1 cellular context compared by ENCODE assay signal in the genomic region with DNA sequence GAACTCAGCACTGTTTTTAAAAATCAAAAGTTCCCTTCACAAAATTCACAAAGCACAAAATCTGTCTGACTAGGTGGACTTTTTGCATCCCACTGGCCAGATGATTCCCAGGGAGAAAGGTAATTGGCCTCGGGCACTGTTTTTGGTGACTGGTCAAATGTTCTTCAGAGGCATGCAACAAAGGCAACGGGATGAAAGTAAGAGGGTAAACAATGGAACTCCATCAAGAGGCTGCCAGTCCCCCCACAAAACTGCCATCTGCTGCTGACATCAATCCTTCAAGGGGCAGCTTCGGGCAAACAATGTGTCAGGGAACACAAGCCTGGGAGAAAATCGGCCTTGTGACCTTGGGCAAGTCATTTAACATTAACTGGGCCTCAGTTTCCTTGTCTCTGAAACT.
TF ChIP-seq lines count a peak whose summit lies in the region.

No MANE protein-coding gene starts in this region.

TF ChIP-seq in GM23338, 12 proteins besides CTCF, POLR2A, EP300 and RAD21 (continued from another document):
- TF ChIP-seq, protein P1, sequence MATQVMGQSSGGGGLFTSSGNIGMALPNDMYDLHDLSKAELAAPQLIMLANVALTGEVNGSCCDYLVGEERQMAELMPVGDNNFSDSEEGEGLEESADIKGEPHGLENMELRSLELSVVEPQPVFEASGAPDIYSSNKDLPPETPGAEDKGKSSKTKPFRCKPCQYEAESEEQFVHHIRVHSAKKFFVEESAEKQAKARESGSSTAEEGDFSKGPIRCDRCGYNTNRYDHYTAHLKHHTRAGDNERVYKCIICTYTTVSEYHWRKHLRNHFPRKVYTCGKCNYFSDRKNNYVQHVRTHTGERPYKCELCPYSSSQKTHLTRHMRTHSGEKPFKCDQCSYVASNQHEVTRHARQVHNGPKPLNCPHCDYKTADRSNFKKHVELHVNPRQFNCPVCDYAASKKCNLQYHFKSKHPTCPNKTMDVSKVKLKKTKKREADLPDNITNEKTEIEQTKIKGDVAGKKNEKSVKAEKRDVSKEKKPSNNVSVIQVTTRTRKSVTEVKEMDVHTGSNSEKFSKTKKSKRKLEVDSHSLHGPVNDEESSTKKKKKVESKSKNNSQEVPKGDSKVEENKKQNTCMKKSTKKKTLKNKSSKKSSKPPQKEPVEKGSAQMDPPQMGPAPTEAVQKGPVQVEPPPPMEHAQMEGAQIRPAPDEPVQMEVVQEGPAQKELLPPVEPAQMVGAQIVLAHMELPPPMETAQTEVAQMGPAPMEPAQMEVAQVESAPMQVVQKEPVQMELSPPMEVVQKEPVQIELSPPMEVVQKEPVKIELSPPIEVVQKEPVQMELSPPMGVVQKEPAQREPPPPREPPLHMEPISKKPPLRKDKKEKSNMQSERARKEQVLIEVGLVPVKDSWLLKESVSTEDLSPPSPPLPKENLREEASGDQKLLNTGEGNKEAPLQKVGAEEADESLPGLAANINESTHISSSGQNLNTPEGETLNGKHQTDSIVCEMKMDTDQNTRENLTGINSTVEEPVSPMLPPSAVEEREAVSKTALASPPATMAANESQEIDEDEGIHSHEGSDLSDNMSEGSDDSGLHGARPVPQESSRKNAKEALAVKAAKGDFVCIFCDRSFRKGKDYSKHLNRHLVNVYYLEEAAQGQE (IDR thresholded peaks at IDR 0.05; ENCODE audit: unreplicated experiment): no peak
- TF ChIP-seq, protein P2, sequence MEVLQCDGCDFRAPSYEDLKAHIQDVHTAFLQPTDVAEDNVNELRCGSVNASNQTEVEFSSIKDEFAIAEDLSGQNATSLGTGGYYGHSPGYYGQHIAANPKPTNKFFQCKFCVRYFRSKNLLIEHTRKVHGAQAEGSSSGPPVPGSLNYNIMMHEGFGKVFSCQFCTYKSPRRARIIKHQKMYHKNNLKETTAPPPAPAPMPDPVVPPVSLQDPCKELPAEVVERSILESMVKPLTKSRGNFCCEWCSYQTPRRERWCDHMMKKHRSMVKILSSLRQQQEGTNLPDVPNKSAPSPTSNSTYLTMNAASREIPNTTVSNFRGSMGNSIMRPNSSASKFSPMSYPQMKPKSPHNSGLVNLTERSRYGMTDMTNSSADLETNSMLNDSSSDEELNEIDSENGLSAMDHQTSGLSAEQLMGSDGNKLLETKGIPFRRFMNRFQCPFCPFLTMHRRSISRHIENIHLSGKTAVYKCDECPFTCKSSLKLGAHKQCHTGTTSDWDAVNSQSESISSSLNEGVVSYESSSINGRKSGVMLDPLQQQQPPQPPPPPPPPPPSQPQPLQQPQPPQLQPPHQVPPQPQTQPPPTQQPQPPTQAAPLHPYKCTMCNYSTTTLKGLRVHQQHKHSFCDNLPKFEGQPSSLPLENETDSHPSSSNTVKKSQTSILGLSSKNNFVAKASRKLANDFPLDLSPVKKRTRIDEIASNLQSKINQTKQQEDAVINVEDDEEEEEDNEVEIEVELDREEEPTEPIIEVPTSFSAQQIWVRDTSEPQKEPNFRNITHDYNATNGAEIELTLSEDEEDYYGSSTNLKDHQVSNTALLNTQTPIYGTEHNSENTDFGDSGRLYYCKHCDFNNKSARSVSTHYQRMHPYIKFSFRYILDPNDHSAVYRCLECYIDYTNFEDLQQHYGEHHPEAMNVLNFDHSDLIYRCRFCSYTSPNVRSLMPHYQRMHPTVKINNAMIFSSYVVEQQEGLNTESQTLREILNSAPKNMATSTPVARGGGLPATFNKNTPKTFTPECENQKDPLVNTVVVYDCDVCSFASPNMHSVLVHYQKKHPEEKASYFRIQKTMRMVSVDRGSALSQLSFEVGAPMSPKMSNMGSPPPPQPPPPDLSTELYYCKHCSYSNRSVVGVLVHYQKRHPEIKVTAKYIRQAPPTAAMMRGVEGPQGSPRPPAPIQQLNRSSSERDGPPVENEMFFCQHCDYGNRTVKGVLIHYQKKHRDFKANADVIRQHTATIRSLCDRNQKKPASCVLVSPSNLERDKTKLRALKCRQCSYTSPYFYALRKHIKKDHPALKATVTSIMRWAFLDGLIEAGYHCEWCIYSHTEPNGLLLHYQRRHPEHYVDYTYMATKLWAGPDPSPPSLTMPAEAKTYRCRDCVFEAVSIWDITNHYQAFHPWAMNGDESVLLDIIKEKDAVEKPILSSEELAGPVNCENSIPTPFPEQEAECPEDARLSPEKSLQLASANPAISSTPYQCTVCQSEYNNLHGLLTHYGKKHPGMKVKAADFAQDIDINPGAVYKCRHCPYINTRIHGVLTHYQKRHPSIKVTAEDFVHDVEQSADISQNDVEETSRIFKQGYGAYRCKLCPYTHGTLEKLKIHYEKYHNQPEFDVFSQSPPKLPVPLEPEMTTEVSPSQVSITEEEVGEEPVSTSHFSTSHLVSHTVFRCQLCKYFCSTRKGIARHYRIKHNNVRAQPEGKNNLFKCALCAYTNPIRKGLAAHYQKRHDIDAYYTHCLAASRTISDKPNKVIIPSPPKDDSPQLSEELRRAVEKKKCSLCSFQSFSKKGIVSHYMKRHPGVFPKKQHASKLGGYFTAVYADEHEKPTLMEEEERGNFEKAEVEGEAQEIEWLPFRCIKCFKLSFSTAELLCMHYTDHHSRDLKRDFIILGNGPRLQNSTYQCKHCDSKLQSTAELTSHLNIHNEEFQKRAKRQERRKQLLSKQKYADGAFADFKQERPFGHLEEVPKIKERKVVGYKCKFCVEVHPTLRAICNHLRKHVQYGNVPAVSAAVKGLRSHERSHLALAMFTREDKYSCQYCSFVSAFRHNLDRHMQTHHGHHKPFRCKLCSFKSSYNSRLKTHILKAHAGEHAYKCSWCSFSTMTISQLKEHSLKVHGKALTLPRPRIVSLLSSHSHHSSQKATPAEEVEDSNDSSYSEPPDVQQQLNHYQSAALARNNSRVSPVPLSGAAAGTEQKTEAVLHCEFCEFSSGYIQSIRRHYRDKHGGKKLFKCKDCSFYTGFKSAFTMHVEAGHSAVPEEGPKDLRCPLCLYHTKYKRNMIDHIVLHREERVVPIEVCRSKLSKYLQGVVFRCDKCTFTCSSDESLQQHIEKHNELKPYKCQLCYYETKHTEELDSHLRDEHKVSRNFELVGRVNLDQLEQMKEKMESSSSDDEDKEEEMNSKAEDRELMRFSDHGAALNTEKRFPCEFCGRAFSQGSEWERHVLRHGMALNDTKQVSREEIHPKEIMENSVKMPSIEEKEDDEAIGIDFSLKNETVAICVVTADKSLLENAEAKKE (CRISPR knock-in tag; IDR thresholded peaks at IDR 0.05): no peak
- TF ChIP-seq EZH2 (IDR thresholded peaks at IDR 0.05; ENCODE audit: low read depth, unreplicated experiment) (no peak), EZH2phosphoT487 (IDR thresholded peaks at IDR 0.05; ENCODE audit: unreplicated experiment) (no peak), STAT1 (IDR thresholded peaks at IDR 0.05; ENCODE audit: unreplicated experiment) (no peak), JUNB (IDR thresholded peaks at IDR 0.05; ENCODE audit: unreplicated experiment) (no peak), POLR2AphosphoS5 (IDR thresholded peaks at IDR 0.05; ENCODE audit: low read depth) (no peak), NANOG (IDR thresholded peaks at IDR 0.05; ENCODE audit: borderline replicate concordance) (no peak)
